ENCODE assay signal across 8 cellular contexts in genomic region chr3:42032693-42033349, GRCh38. TPM values are rescaled to one million over a fixed set of nuclear protein-coding genes. Genes with fewer than 3 reads are reported as not detected.
DNase-seq lines count a peak whose midpoint lies in the region; ATAC-seq and TF ChIP-seq lines count a peak whose summit lies in the region.

No MANE protein-coding gene starts in this region.

- peaks cover 20% of the 10 kb centered on the region for H3K36me3 Mint-ChIP-seq in activated T-cell treated with anti-CD3 and anti-CD28 coated beads, Interleukin-2, amount 50 U/mL, for 24 hours (ENCODE audit: low read depth)
- H3K36me3 Mint-ChIP-seq in CD8-positive, alpha-beta T cell, result peaks cover 24% of the 10 kb centered on the region

- no peak overlapping the region for H3K4me3 ChIP-seq in brain microvascular endothelial cell (ENCODE audit: low read depth, low read length)
- no peak overlapping the region for H3K4me3 ChIP-seq in thyroid gland (replicated peaks in 1 of 3)
- H3K4me3 ChIP-seq in CD8-positive, alpha-beta T cell (ENCODE audit: low read depth, low read length), result no peak overlapping the region

- POLR2A ChIA-PET in CD8-positive, alpha-beta T cell (lab: Charles Lee), result interaction anchor here (0.6 kb wide), 1 partner anchor 8 kb away, joined by 3 read pairs; no protein-coding TSS in a partner anchor

- no peak overlapping the region for H3K4me3 Mint-ChIP-seq in activated T-cell treated with anti-CD3 and anti-CD28 coated beads, Interleukin-2, amount 50 U/mL, for 24 hours
- H3K4me3 Mint-ChIP-seq in CD8-positive, alpha-beta T cell, result no peak overlapping the region

- DNase-seq in Ammon's horn (ENCODE audit: low spot score) (peak; percentile 66), NCI-H146 treated with DMSO at 0.1 percent for 48 hours (lab: John Stamatoyannopoulos, UW; ENCODE audit: unreplicated experiment) (peak; percentile 78), brain microvascular endothelial cell (peak; percentile 96), left lobe of liver (ENCODE audit: low spot score) (peak; percentile 91), thyroid gland (peak; percentile 80 to 82)
- no peak for DNase-seq in activated T-cell treated with anti-CD3 and anti-CD28 coated beads, Interleukin-2, amount 50 U/mL, for 24 hours
- DNase-seq in CD8-positive, alpha-beta T cell, result no peak

- in situ Hi-C loops in brain microvascular endothelial cell (cut with HindIII; ENCODE audit: low pct_ligation_motif_present, low sequenced_read_pairs), result no loop called here

- ATAC-seq in left lobe of liver (peak; percentile 75), GM18907 (IDR thresholded peaks at IDR 0.05; ENCODE audit: unreplicated experiment) (no peak)
- no peak for ATAC-seq in CD8-positive, alpha-beta T cell

- H3K4me1 ChIP-seq in thyroid gland, result peaks cover 65 to 66% of the 10 kb centered on the region in 2 donors
- no peaks in the 10 kb centered on the region for H3K4me1 ChIP-seq in CD8-positive, alpha-beta T cell (ENCODE audit: insufficient read depth, low read length)

- H3K27ac Mint-ChIP-seq in activated T-cell treated with anti-CD3 and anti-CD28 coated beads, Interleukin-2, amount 50 U/mL, for 24 hours, result no peak overlapping the region
- no peak overlapping the region for H3K27ac Mint-ChIP-seq in CD8-positive, alpha-beta T cell

- peak in 1 of 2 donors; percentile 5 for TF ChIP-seq POLR2A in thyroid gland (IDR thresholded peaks at IDR 0.05)

- no peaks in the 10 kb centered on the region for H3K9me3 Mint-ChIP-seq in activated T-cell treated with anti-CD3 and anti-CD28 coated beads, Interleukin-2, amount 50 U/mL, for 24 hours
- H3K9me3 Mint-ChIP-seq in CD8-positive, alpha-beta T cell, result no peaks in the 10 kb centered on the region

- intact Hi-C loops in thyroid gland (cut with DNase I), result no loop called here
- intact Hi-C loops in CD8-positive, alpha-beta T cell (cut with DNase I, micrococcal nuclease), result no loop called here

- CTCF ChIA-PET in CD8-positive, alpha-beta T cell (lab: Charles Lee), result no interaction called here

- TF ChIP-seq CTCF in brain microvascular endothelial cell (IDR thresholded peaks at IDR 0.05; ENCODE audit: low read depth, low read length, missing control alignments) (no peak), thyroid gland (IDR thresholded peaks at IDR 0.05) (no peak)
- no peak for TF ChIP-seq CTCF in CD8-positive, alpha-beta T cell (IDR thresholded peaks at IDR 0.05)

- WGBS in thyroid gland, 2 donors, result 43 to 44% methylated on average over 15 of the region's 15 CpGs

- H3K36me3 ChIP-seq in brain microvascular endothelial cell (replicated peaks), result no peaks in the 10 kb centered on the region
- H3K36me3 ChIP-seq in thyroid gland, result no peaks in the 10 kb centered on the region
- H3K36me3 ChIP-seq in CD8-positive, alpha-beta T cell (ENCODE audit: insufficient read depth, low read length), result no peaks in the 10 kb centered on the region

- no peaks in the 10 kb centered on the region for H3K9me3 ChIP-seq in thyroid gland
- no peaks in the 10 kb centered on the region for H3K9me3 ChIP-seq in CD8-positive, alpha-beta T cell (ENCODE audit: low read length)

- H3K27me3 ChIP-seq in brain microvascular endothelial cell (replicated peaks) (no peaks in the 10 kb centered on the region), thyroid gland (no peaks in the 10 kb centered on the region)
- no peaks in the 10 kb centered on the region for H3K27me3 ChIP-seq in CD8-positive, alpha-beta T cell (ENCODE audit: insufficient read depth, low read length)

- H3K27ac ChIP-seq in brain microvascular endothelial cell, result peak overlapping the region; percentile 90
- peak overlapping the region; percentile 70 to 97 (median 96) for H3K27ac ChIP-seq in thyroid gland
- no peak overlapping the region for H3K27ac ChIP-seq in CD8-positive, alpha-beta T cell (ENCODE audit: low read depth, low read length)

- no peaks in the 10 kb centered on the region for H3K27me3 Mint-ChIP-seq in activated T-cell treated with anti-CD3 and anti-CD28 coated beads, Interleukin-2, amount 50 U/mL, for 24 hours
- no peaks in the 10 kb centered on the region for H3K27me3 Mint-ChIP-seq in CD8-positive, alpha-beta T cell (ENCODE audit: low read depth)

- peaks cover 36% of the 10 kb centered on the region for H3K4me1 Mint-ChIP-seq in activated T-cell treated with anti-CD3 and anti-CD28 coated beads, Interleukin-2, amount 50 U/mL, for 24 hours (ENCODE audit: low read depth)
- H3K4me1 Mint-ChIP-seq in CD8-positive, alpha-beta T cell (ENCODE audit: low read depth), result peaks cover 30% of the 10 kb centered on the region

RNA-seq across cellular contexts. Expression of gene TRAK1, which starts 58.3 kb away (rescaled TPM):
- 11.2 TPM for total RNA-seq in left lobe of liver
- 10 to 100 TPM; 46.1 to 87.8 (median 76.4) TPM for total RNA-seq in thyroid gland
- 10 to 100 TPM; 21.6 to 22.8 TPM for total RNA-seq in CD8-positive, alpha-beta T cell

Comparison
In these comparisons a context has a peak if more than half of its experiments do, and no peak if none do; other contexts are left out.
1. DNase-seq: peak in Ammon's horn (single experiment), NCI-H146 treated with DMSO at 0.1 percent for 48 hours (single experiment), brain microvascular endothelial cell (single experiment), left lobe of liver (single experiment) and thyroid gland (2 of 2); none in activated T-cell treated with anti-CD3 and anti-CD28 coated beads, Interleukin-2, amount 50 U/mL, for 24 hours (single experiment) and CD8-positive, alpha-beta T cell (0 of 7).